ENCODE assay signal across 23 cellular contexts in the genomic region with DNA sequence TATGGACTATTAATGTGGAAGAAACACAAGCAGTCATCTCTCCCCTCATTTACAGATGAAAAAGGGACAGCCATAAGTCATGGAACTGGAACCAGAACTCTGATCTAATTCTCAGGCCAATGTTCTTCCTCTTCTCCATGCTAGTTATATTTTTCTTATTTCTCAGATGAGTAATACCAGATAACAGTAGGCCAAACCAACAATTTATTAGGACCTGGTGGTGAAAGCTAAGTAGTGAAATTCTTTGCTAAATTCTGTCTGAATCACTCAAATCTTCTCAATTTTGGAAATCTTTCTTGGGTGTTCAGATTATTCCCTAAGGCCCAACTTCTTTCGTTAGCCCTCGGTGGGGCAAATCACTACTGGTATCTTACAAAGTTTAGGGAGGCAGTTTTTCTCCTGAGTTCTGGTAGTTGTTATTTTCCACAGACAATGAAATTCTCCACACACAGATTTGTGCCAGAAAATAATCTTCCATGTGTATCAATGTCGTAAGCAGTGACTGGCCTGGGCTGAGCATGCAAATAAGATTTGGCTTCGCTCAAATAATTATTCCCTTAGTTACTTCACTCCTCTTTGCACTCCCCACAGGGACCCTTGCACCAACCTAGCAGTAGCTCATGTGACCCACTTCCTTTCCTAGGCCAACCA.
DNase-seq lines count a peak whose midpoint lies in the region; ATAC-seq and TF ChIP-seq lines count a peak whose summit lies in the region.
"Had no signal": no experiment of that assay in that cellular context is flagged by ENCODE, and none has a peak within 500 bp of the region (broad histone marks: within the 10 kb centered on the region; RNA-seq: fewer than 3 reads in every experiment).

No MANE protein-coding gene starts in this region.

- H3K27ac ChIP-seq in ACC112 (ENCODE audit: low read depth, low read length) (peak overlapping the region; percentile 70), transverse colon (no peak overlapping the region)
- H3K27ac ChIP-seq: BLaER1 treated with 17β-estradiol and CSF1 and Interleukin-3, amounts not matched to agents 10 nM and 100 nM; colonic mucosa had no signal

- 83 to 92% methylated on average over 4 of the region's 4 CpGs for WGBS in transverse colon (ENCODE audit: low coverage in 1 of 2), 2 donors

- peak; percentile 16 for TF ChIP-seq CTCF in fibroblast of the aortic adventitia (IDR thresholded peaks at IDR 0.05; ENCODE audit: insufficient read depth, low read length)
- TF ChIP-seq CTCF in transverse colon (IDR thresholded peaks at IDR 0.05), result no peak

- DNase-seq in RPMI7951 (ENCODE audit: low read depth) (peak; percentile 23), fibroblast of the aortic adventitia (ENCODE audit: low read depth) (peak; percentile 90), sciatic nerve (ENCODE audit: low spot score) (no peak), activated T-cell treated with anti-CD3 and anti-CD28 coated beads for 4 hours (no peak), SIG-M5 treated with dmso at 0.1 percent for 504 hours (lab: John Stamatoyannopoulos, UW; ENCODE audit: unreplicated experiment) (no peak), transverse colon (no peak), hippocampal formation (lab: John Stamatoyannopoulos, UW) (no peak)
- DNase-seq: activated CD4-positive, alpha-beta T cell treated with anti-CD3 and anti-CD28 coated beads for 1 hour; activated CD8-positive, alpha-beta memory T cell treated with anti-CD3 and anti-CD28 coated beads for 24 hours; activated naive CD4-positive, alpha-beta T cell treated with anti-CD3 and anti-CD28 coated beads, Interleukin-2, amount 10 ng/mL, durations not matched to agents 7 days and 5 days; activated T-cell treated with anti-CD3 and anti-CD28 coated beads, Interleukin-2, amount 50 U/mL, for 72 hours; colonic mucosa; IMR-90; kidney glomerular epithelial cell; naive thymus-derived CD8-positive, alpha-beta T cell; NCI-H1417 treated with DMSO at 0.1 percent for 48 hours; NCI-H524 treated with DMSO at 0.1 percent for 48 hours; SHP77; small intestine; stimulated activated CD4-positive, alpha-beta T cell treated with anti-CD3 and anti-CD28 coated beads, Interleukin-2, amount 100 ng/mL, for 48 hours; stimulated activated naive CD8-positive, alpha-beta T cell treated with anti-CD3 and anti-CD28 coated beads, Interleukin-15, Interleukin-2, amounts not matched to agents 100 U/mL and 50 U/mL, for 24 hours had no signal

- in situ Hi-C loops in transverse colon (cut with MboI; ENCODE audit: low pct_ligation_motif_present in 1 of 4, low pct_unique_long_range_greater_than_20kb in 1 of 4, low sequenced_read_pairs in 3 of 4), result no loop called here

- H3K9me3 ChIP-seq in transverse colon, result no peaks in the 10 kb centered on the region
- H3K9me3 ChIP-seq: BLaER1 treated with 17β-estradiol and CSF1 and Interleukin-3, amounts not matched to agents 10 nM and 100 nM; colonic mucosa had no signal

- no peaks in the 10 kb centered on the region for H3K79me2 ChIP-seq in ACC112 (ENCODE audit: control insufficient read depth, insufficient read depth, low read length, unreplicated experiment)

- H3K36me3 ChIP-seq in ACC112 (ENCODE audit: insufficient read depth, low read length) (no peaks in the 10 kb centered on the region), transverse colon (no peaks in the 10 kb centered on the region)
- H3K36me3 ChIP-seq: BLaER1 treated with 17β-estradiol and CSF1 and Interleukin-3, amounts not matched to agents 10 nM and 100 nM; colonic mucosa had no signal

- peak; percentile 67 for ATAC-seq in sciatic nerve
- ATAC-seq: activated T-cell treated with anti-CD3 and anti-CD28 coated beads, Interleukin-2, amount 50 U/mL, for 72 hours; naive thymus-derived CD8-positive, alpha-beta T cell; stimulated activated naive CD8-positive, alpha-beta T cell treated with anti-CD3 and anti-CD28 coated beads, Interleukin-15, Interleukin-2, amounts not matched to agents 100 U/mL and 50 U/mL, for 24 hours had no signal

- H3K4me1 ChIP-seq in ACC112 (ENCODE audit: control insufficient read depth, insufficient read depth, low read length, unreplicated experiment), result peaks cover 54% of the 10 kb centered on the region
- peaks cover 0 to 11% (median 3%) of the 10 kb centered on the region in 4 donors for H3K4me1 ChIP-seq in transverse colon

- TF ChIP-seq EP300 in transverse colon (IDR thresholded peaks at IDR 0.05; ENCODE audit: low read depth), result no peak

- no peak for TF ChIP-seq POLR2A in transverse colon (IDR thresholded peaks at IDR 0.05)

- intact Hi-C loops in sciatic nerve (cut with DNase I) (no loop called here), transverse colon (cut with DNase I; ENCODE audit: low total_unique reads) (no loop called here)

- H3K4me3 ChIP-seq in ACC112 (ENCODE audit: low read depth, low read length) (no peak overlapping the region), fibroblast of the aortic adventitia (ENCODE audit: low read depth, low read length) (no peak overlapping the region), transverse colon (no peak overlapping the region)
- H3K4me3 ChIP-seq: BLaER1 treated with 17β-estradiol and CSF1 and Interleukin-3, amounts not matched to agents 10 nM and 100 nM; colonic mucosa had no signal

- no peak overlapping the region for H2AFZ ChIP-seq in ACC112 (ENCODE audit: low read length, unreplicated experiment)

- H3K27me3 ChIP-seq in ACC112 (ENCODE audit: insufficient read depth, low read length) (no peaks in the 10 kb centered on the region), transverse colon (peaks cover 18% of the 10 kb centered on the region)
- H3K27me3 ChIP-seq: BLaER1 treated with 17β-estradiol and CSF1 and Interleukin-3, amounts not matched to agents 10 nM and 100 nM; colonic mucosa had no signal

Comparison
In these comparisons a context has a peak if more than half of its experiments do, and no peak if none do; other contexts are left out.
1. DNase-seq: peak in RPMI7951 (single experiment) and fibroblast of the aortic adventitia (single experiment); none in sciatic nerve (single experiment), activated T-cell treated with anti-CD3 and anti-CD28 coated beads for 4 hours (single experiment), SIG-M5 treated with dmso at 0.1 percent for 504 hours (single experiment), transverse colon (single experiment) and hippocampal formation (0 of 2).